8 cellular contexts compared by ENCODE assay signal in genomic region chr2:127085260-127085666, GRCh38. TPM values are rescaled to one million over a fixed set of nuclear protein-coding genes. Genes with fewer than 3 reads are reported as not detected.
A peak's percentile ranks its signal among the peaks of the same experiment; 100 is the strongest.
DNase-seq lines count a peak whose midpoint lies in the region; ATAC-seq and TF ChIP-seq lines count a peak whose summit lies in the region.

No MANE protein-coding gene starts in this region.

- CTCF ChIA-PET in IMR-90 (lab: Yijun Ruan, JAX): no interaction called here

- intact Hi-C loops in IMR-90 (cut with micrococcal nuclease): no loop called here
- intact Hi-C loops in lower leg skin (cut with DNase I; ENCODE audit: low total_unique reads): no loop called here

- H4K91ac ChIP-seq in IMR-90 (ENCODE audit: insufficient read depth, low read depth, low read length): peak overlapping the region; percentile 89; the same call in 1 of the 2 replicates

- peak overlapping the region; percentile 76 for H3K27ac Mint-ChIP-seq in activated naive CD8-positive, alpha-beta T cell treated with anti-CD3 and anti-CD28 coated beads, Interleukin-2, amount 50 U/mL, for 24 hours

- peak overlapping the region; percentile 88 for H3K27ac ChIP-seq in IMR-90 (ENCODE audit: insufficient read depth, low read length)

- 20% methylated on average over 1 of the region's 9 CpGs; no CpG with 5 or more reads in 1 of the 2 experiments for WGBS in IMR-90 (ENCODE audit: extremely low coverage in 2 of 2, insufficient read length in 1 of 2), 2 experiments
- whole genome bisulfite sequencing in lower leg skin, 2 donors: 29 to 50% methylated on average over 9 of the region's 9 CpGs

- DNase-seq in IMR-90 (peak; percentile 23), myocyte (ENCODE audit: low read depth) (peak; percentile 87), SW480 (ENCODE audit: low spot score) (no peak), medulla oblongata (ENCODE audit: extremely low spot score) (no peak), lower leg skin (ENCODE audit: low spot score in 2 of 2) (no peak), HAP-1 (ENCODE audit: low spot score in 2 of 2) (no peak)
- peak; percentile 44 for DNase-seq in activated naive CD8-positive, alpha-beta T cell treated with anti-CD3 and anti-CD28 coated beads, Interleukin-2, amount 50 U/mL, for 24 hours

- TF ChIP-seq CTCF in IMR-90 (conservative IDR thresholded peaks at IDR 0.05; ENCODE audit: low read depth, low read length) (no peak), lower leg skin (IDR thresholded peaks at IDR 0.05) (no peak)

- peak overlapping the region; percentile 2 to 67; a peak in 2 of 4 replicates for H4K8ac ChIP-seq in IMR-90 (ENCODE audit: low read depth in 2 of 2, low read length in 2 of 2)

- H3K4me3 ChIP-seq in IMR-90 (ENCODE audit: insufficient read depth, low read depth, low read length): no peak overlapping the region
- H3K4me3 ChIP-seq in lower leg skin (ENCODE audit: low read depth, poor library complexity, severe bottlenecking): no peak overlapping the region
- H3K4me3 ChIP-seq in HAP-1: no peak overlapping the region

- peaks cover 62% of the 10 kb centered on the region for H3K4me1 ChIP-seq in IMR-90 (ENCODE audit: control insufficient read depth, insufficient read depth, low read length)
- no peaks in the 10 kb centered on the region for H3K4me1 ChIP-seq in HAP-1

- peak overlapping the region; percentile 7; the same call in 1 of the 3 replicates for H2BK15ac ChIP-seq in IMR-90 (ENCODE audit: low read depth, low read length)

- peaks cover 18% of the 10 kb centered on the region for H3K9me1 ChIP-seq in IMR-90 (ENCODE audit: insufficient read depth, low read length)

- H3K79me1 ChIP-seq in IMR-90 (ENCODE audit: low read depth in 1 of 2, low read length in 2 of 2): peaks cover 13 to 66% of the 10 kb centered on the region in 2 experiments; a peak in 3 of 4 replicates

- H3K14ac ChIP-seq in IMR-90 (replicated peaks; ENCODE audit: low read depth, low read length): peak overlapping the region; percentile 77; the same call in 1 of the 2 replicates

- peak overlapping the region; percentile 82 for H3K4ac ChIP-seq in IMR-90 (ENCODE audit: low read depth, low read length)

- peak overlapping the region; percentile 70 for H2AFZ ChIP-seq in IMR-90 (replicated peaks; ENCODE audit: low read length, poor library complexity)

- no peaks in the 10 kb centered on the region for H3K9me3 Mint-ChIP-seq in activated naive CD8-positive, alpha-beta T cell treated with anti-CD3 and anti-CD28 coated beads, Interleukin-2, amount 50 U/mL, for 24 hours

- H3K36me3 ChIP-seq in IMR-90 (ENCODE audit: control insufficient read depth, insufficient read depth, low read length) (no peaks in the 10 kb centered on the region), HAP-1 (replicated peaks) (no peaks in the 10 kb centered on the region)

- H3K4me1 Mint-ChIP-seq in activated naive CD8-positive, alpha-beta T cell treated with anti-CD3 and anti-CD28 coated beads, Interleukin-2, amount 50 U/mL, for 24 hours: peaks cover 64% of the 10 kb centered on the region

- H2AK9ac ChIP-seq in IMR-90 (replicated peaks; ENCODE audit: low read depth, low read length, poor library complexity): peak overlapping the region; percentile 87

- H2BK5ac ChIP-seq in IMR-90 (ENCODE audit: low read depth, low read length, poor library complexity, severe bottlenecking): peak overlapping the region; percentile 76

- TF ChIP-seq RAD21 in IMR-90 (IDR thresholded peaks at IDR 0.05; ENCODE audit: low read length): no peak

- no peaks in the 10 kb centered on the region for H3K9me3 ChIP-seq in IMR-90 (ENCODE audit: control insufficient read depth, insufficient read depth, low read length)
- no peaks in the 10 kb centered on the region for H3K9me3 ChIP-seq in HAP-1

- peak overlapping the region; percentile 92; the same call in 1 of the 2 replicates for H3K23ac ChIP-seq in IMR-90 (ENCODE audit: low read depth, low read length)

- H4K5ac ChIP-seq in IMR-90 (ENCODE audit: low read depth, low read length): peak overlapping the region; percentile 80

- H3K4me3 Mint-ChIP-seq in activated naive CD8-positive, alpha-beta T cell treated with anti-CD3 and anti-CD28 coated beads, Interleukin-2, amount 50 U/mL, for 24 hours: no peak overlapping the region

- BruUV-seq in IMR-90 (replicated peaks; lab: Mats Ljungman, UMichigan): no TSS peak

- no peak overlapping the region; the same call in 1 of the 2 replicates for H3K4me2 ChIP-seq in IMR-90 (ENCODE audit: low read depth, low read length)

- peak; percentile 20 for ATAC-seq in GM19023 (IDR thresholded peaks at IDR 0.05; ENCODE audit: unreplicated experiment)
- ATAC-seq in IMR-90 (ENCODE audit: low read depth): no peak
- no peak for ATAC-seq in activated naive CD8-positive, alpha-beta T cell treated with anti-CD3 and anti-CD28 coated beads, Interleukin-2, amount 50 U/mL, for 24 hours

- H3K36me3 Mint-ChIP-seq in activated naive CD8-positive, alpha-beta T cell treated with anti-CD3 and anti-CD28 coated beads, Interleukin-2, amount 50 U/mL, for 24 hours (ENCODE audit: low read depth): no peaks in the 10 kb centered on the region

- H3K56ac ChIP-seq in IMR-90 (ENCODE audit: extremely low read depth, insufficient read depth, low read length): no peak overlapping the region

- H3K9ac ChIP-seq in IMR-90 (ENCODE audit: low read depth, low read length): peak overlapping the region; percentile 40; the same call in 1 of the 2 replicates

- H2BK20ac ChIP-seq in IMR-90 (ENCODE audit: low read depth, low read length): peak overlapping the region; percentile 27; the same call in 1 of the 2 replicates

- H2BK120ac ChIP-seq in IMR-90 (ENCODE audit: low read depth, low read length): peak overlapping the region; percentile 81

- dilution Hi-C loops in IMR-90 (cut with HindIII; ENCODE audit: low sequenced_read_pairs, unreplicated experiment): no loop called here

- H4K20me1 ChIP-seq in IMR-90 (ENCODE audit: insufficient read depth, low read length): peaks cover 22% of the 10 kb centered on the region; the same call in 1 of the 2 replicates

- TF ChIP-seq POLR2A in IMR-90 (IDR thresholded peaks at IDR 0.05; ENCODE audit: low read depth, low read length): no peak
- no peak for TF ChIP-seq POLR2A in lower leg skin (IDR thresholded peaks at IDR 0.05)

- POLR2A ChIA-PET in IMR-90 (lab: Charles Lee; ENCODE audit: unreplicated experiment): no interaction called here

- in situ Hi-C loops in IMR-90 (cut with MboI; ENCODE audit: low sequenced_read_pairs) (no loop called here), HAP-1 (cut with MboI; ENCODE audit: low sequenced_read_pairs) (no loop called here)

- H3K18ac ChIP-seq in IMR-90 (ENCODE audit: low read depth, low read length): peak overlapping the region; percentile 65; the same call in 1 of the 2 replicates

- H3K27me3 Mint-ChIP-seq in activated naive CD8-positive, alpha-beta T cell treated with anti-CD3 and anti-CD28 coated beads, Interleukin-2, amount 50 U/mL, for 24 hours: no peaks in the 10 kb centered on the region

- H3K27me3 ChIP-seq in IMR-90 (ENCODE audit: control insufficient read depth, insufficient read depth, low read length) (no peaks in the 10 kb centered on the region), HAP-1 (ENCODE audit: low read depth) (no peaks in the 10 kb centered on the region)

- peak overlapping the region; percentile 97 for H2AK5ac ChIP-seq in IMR-90 (ENCODE audit: low read depth, low read length)

TF ChIP-seq in IMR-90, 13 proteins besides CTCF, POLR2A, EP300 and RAD21:
- TF ChIP-seq FOS (IDR thresholded peaks at IDR 0.05; ENCODE audit: low read depth, low read length): no peak
- no peak for TF ChIP-seq BHLHE40 (IDR thresholded peaks at IDR 0.05; ENCODE audit: low read depth, low read length)
- TF ChIP-seq MAFK (IDR thresholded peaks at IDR 0.05; ENCODE audit: low read depth, low read length): no peak
- TF ChIP-seq CEBPB (IDR thresholded peaks at IDR 0.05; ENCODE audit: low read depth, low read length): no peak
- TF ChIP-seq RFX5 (IDR thresholded peaks at IDR 0.05; ENCODE audit: low read depth, low read length): no peak
- TF ChIP-seq MXI1 (IDR thresholded peaks at IDR 0.05; ENCODE audit: borderline replicate concordance, low read depth, low read length): no peak

RNA-seq across cellular contexts. Expression of gene BIN1, which starts 21.7 kb away (rescaled TPM):
- total RNA-seq in IMR-90 (2012; rRNA removed): 18.1 and 19.7 TPM in 2 replicates
- 25.7 and 26.4 TPM in 2 replicates for polyA plus RNA-seq in IMR-90 (2012; rRNA removed)
- 18.6 and 33.9 TPM in 2 replicates for polyA plus RNA-seq in IMR-90 (2012; cell fraction: cytosol; rRNA removed)
- polyA plus RNA-seq in IMR-90 (2012; cell fraction: nucleus; rRNA removed; ENCODE audit: low replicate concordance): 48.9 and 50.9 TPM in 2 replicates
- 3,190 and 3,208 TPM in 2 replicates for total RNA-seq in myocyte
- polyA plus RNA-seq in myocyte (2012): 771 TPM
- 10 to 100 TPM in 2 of 4 donors, 1 to 10 TPM in 2; 8.4 to 18.2 (median 9.8) TPM for total RNA-seq in lower leg skin

Comparison
In these comparisons a context has a peak if more than half of its experiments do, and no peak if none do; other contexts are left out.
1. DNase-seq: peak in IMR-90 (single experiment), activated naive CD8-positive, alpha-beta T cell treated with anti-CD3 and anti-CD28 coated beads, Interleukin-2, amount 50 U/mL, for 24 hours (single experiment) and myocyte (single experiment); none in SW480 (single experiment), medulla oblongata (single experiment), lower leg skin (0 of 2) and HAP-1 (0 of 2).
2. RNA of gene BIN1, which starts 21.7 kb away (total RNA-seq): 3,190 to 3,208 TPM in myocyte; 18.1 to 19.7 TPM in IMR-90 and 8.4 to 18.2 TPM in lower leg skin; every median in the first group is over 100 times any median in the second.